Comparison of ENCODE assay signal across 18 cellular contexts in genomic region chr4:181966084-181966483, GRCh38.
DNase-seq lines count a peak whose midpoint lies in the region; ATAC-seq and TF ChIP-seq lines count a peak whose summit lies in the region.
"Had no signal": no experiment of that assay in that cellular context is flagged by ENCODE, and none has a peak within 500 bp of the region (broad histone marks: within the 10 kb centered on the region; RNA-seq: fewer than 3 reads in every experiment).

No MANE protein-coding gene starts in this region.

- TF ChIP-seq CTCF in GM13977 (IDR thresholded peaks at IDR 0.05; ENCODE audit: extremely low read depth, insufficient read depth, missing control alignments) (no peak), MM.1S (IDR thresholded peaks at IDR 0.05; ENCODE audit: low read length) (no peak), mammary epithelial cell (conservative IDR thresholded peaks at IDR 0.05 in 1 of 2, IDR thresholded peaks at IDR 0.05 in 1 of 2; ENCODE audit: extremely low read depth in 1 of 2, insufficient read depth in 1 of 2, low read depth in 1 of 2, low read length in 2 of 2) (no peak), osteoblast (IDR thresholded peaks at IDR 0.05; ENCODE audit: extremely low read depth, low read depth, low read length) (no peak), PC-3 (conservative IDR thresholded peaks at IDR 0.05; ENCODE audit: low read depth, low read length) (no peak)

- dilution Hi-C loops in mammary epithelial cell (cut with HindIII; ENCODE audit: low sequenced_read_pairs): no loop called here

- in situ Hi-C loops in GM13977 (cut with MboI; ENCODE audit: low pct_unique_long_range_greater_than_20kb, low sequenced_read_pairs, unreplicated experiment) (no loop called here), mammary epithelial cell (cut with MboI; ENCODE audit: low sequenced_read_pairs in 2 of 2) (no loop called here)

- ATAC-seq in GM18909 (IDR thresholded peaks at IDR 0.05; ENCODE audit: poor library complexity, unreplicated experiment): no peak
- ATAC-seq in PC-3: no peak
- ATAC-seq: lower lobe of right lung had no signal

- POLR2A ChIA-PET in PC-3 (lab: Charles Lee; ENCODE audit: unreplicated experiment): no interaction called here

- H3K27me3 ChIP-seq in MM.1S (replicated peaks; ENCODE audit: insufficient read depth, low read length) (no peaks in the 10 kb centered on the region), mammary epithelial cell (ENCODE audit: insufficient read depth, low read length) (no peaks in the 10 kb centered on the region), osteoblast (ENCODE audit: insufficient read depth, low read length) (no peaks in the 10 kb centered on the region), PC-3 (ENCODE audit: low read length) (no peaks in the 10 kb centered on the region)

- BruUV-seq in mammary epithelial cell (replicated peaks; lab: Mats Ljungman, UMichigan) (no TSS peak), PC-3 (replicated peaks; lab: Mats Ljungman, UMichigan) (no TSS peak)

- no peak overlapping the region for H3K27ac ChIP-seq in MM.1S (ENCODE audit: low read length)
- H3K27ac ChIP-seq in mammary epithelial cell (ENCODE audit: insufficient read depth, low read depth, low read length): no peak overlapping the region
- H3K27ac ChIP-seq in osteoblast (ENCODE audit: low read depth, low read length): peak overlapping the region; percentile 68
- no peak overlapping the region for H3K27ac ChIP-seq in PC-3 (ENCODE audit: low read length)
- H3K27ac ChIP-seq: lower lobe of right lung had no signal

- intact Hi-C loops in mammary epithelial cell (cut with micrococcal nuclease) (no loop called here), PC-3 (cut with micrococcal nuclease) (no loop called here)

- no peak overlapping the region for H3K9ac ChIP-seq in MM.1S (ENCODE audit: low read length)
- H3K9ac ChIP-seq in mammary epithelial cell (ENCODE audit: insufficient read depth, low read length): no peak overlapping the region
- H3K9ac ChIP-seq in PC-3 (ENCODE audit: low read length): no peak overlapping the region

- H3K79me2 ChIP-seq in MM.1S (ENCODE audit: low read length) (no peaks in the 10 kb centered on the region), mammary epithelial cell (ENCODE audit: insufficient read depth, low read length) (no peaks in the 10 kb centered on the region), osteoblast (ENCODE audit: insufficient read depth, low read length) (no peaks in the 10 kb centered on the region), PC-3 (ENCODE audit: low read length) (no peaks in the 10 kb centered on the region)

- H3F3A ChIP-seq in MM.1S (ENCODE audit: insufficient read depth, low read length) (peaks cover 5% of the 10 kb centered on the region; the same call in 1 of the 2 replicates), PC-3 (ENCODE audit: low read length, unreplicated experiment) (no peaks in the 10 kb centered on the region)

- WGBS in mammary epithelial cell (ENCODE audit: low coverage, missing lambda C conversion rate): 0% methylated on average over 1 of the region's 1 CpG

- CTCF ChIA-PET in mammary epithelial cell (lab: Charles Lee; ENCODE audit: low non-redundant PET) (interaction anchor here (0.6 kb wide), 1 partner anchor 27 kb away, joined by 7 read pairs; no protein-coding TSS in a partner anchor), PC-3 (lab: Charles Lee) (no interaction called here)

- H3K4me1 ChIP-seq in MM.1S (ENCODE audit: low read length): peaks cover 12% of the 10 kb centered on the region
- H3K4me1 ChIP-seq in mammary epithelial cell (ENCODE audit: insufficient read depth, low read length): peaks cover 40% of the 10 kb centered on the region
- peaks cover 39% of the 10 kb centered on the region for H3K4me1 ChIP-seq in osteoblast (ENCODE audit: insufficient read depth, low read length)
- no peaks in the 10 kb centered on the region for H3K4me1 ChIP-seq in PC-3 (ENCODE audit: insufficient read depth, low read length)
- H3K4me1 ChIP-seq: lower lobe of right lung had no signal

- H3K9me3 ChIP-seq in MM.1S (replicated peaks; ENCODE audit: insufficient read depth, low read length): no peaks in the 10 kb centered on the region
- no peaks in the 10 kb centered on the region for H3K9me3 ChIP-seq in mammary epithelial cell (replicated peaks; ENCODE audit: insufficient read depth, low read length)
- no peaks in the 10 kb centered on the region for H3K9me3 ChIP-seq in osteoblast (ENCODE audit: low read depth, low read length)
- no peaks in the 10 kb centered on the region for H3K9me3 ChIP-seq in PC-3 (ENCODE audit: low read length)
- H3K9me3 ChIP-seq: HAP-1, lower lobe of right lung had no signal

- H4K20me1 ChIP-seq in MM.1S (ENCODE audit: insufficient read depth, low read length) (no peaks in the 10 kb centered on the region), mammary epithelial cell (ENCODE audit: insufficient read depth, low read length) (no peaks in the 10 kb centered on the region), osteoblast (ENCODE audit: insufficient read depth, low read length) (no peaks in the 10 kb centered on the region), PC-3 (ENCODE audit: low read length) (no peaks in the 10 kb centered on the region)

- no peaks in the 10 kb centered on the region for H3K36me3 ChIP-seq in MM.1S (replicated peaks; ENCODE audit: insufficient read depth, low read length)
- no peaks in the 10 kb centered on the region for H3K36me3 ChIP-seq in mammary epithelial cell (ENCODE audit: insufficient read depth, low read length)
- H3K36me3 ChIP-seq in osteoblast (ENCODE audit: insufficient read depth, low read length): no peaks in the 10 kb centered on the region
- H3K36me3 ChIP-seq in PC-3 (ENCODE audit: low read depth, low read length): no peaks in the 10 kb centered on the region
- H3K36me3 ChIP-seq: HAP-1, lower lobe of right lung had no signal

- H3K4me2 ChIP-seq in MM.1S (ENCODE audit: low read depth, low read length) (no peak overlapping the region), mammary epithelial cell (ENCODE audit: insufficient read depth, low read depth, low read length) (peak overlapping the region; percentile 27), osteoblast (ENCODE audit: insufficient read depth, low read length) (no peak overlapping the region), PC-3 (ENCODE audit: low read length) (no peak overlapping the region)

- H2AFZ ChIP-seq in MM.1S (ENCODE audit: low read length) (no peak overlapping the region), mammary epithelial cell (ENCODE audit: low read depth, low read length) (no peak overlapping the region), osteoblast (ENCODE audit: low read length) (no peak overlapping the region), PC-3 (ENCODE audit: low read length) (no peak overlapping the region)

- peak; percentile 6 for DNase-seq in GM13977 (ENCODE audit: low spot score)
- peak; percentile 23 for DNase-seq in MM.1S
- DNase-seq in mammary epithelial cell: peak; percentile 78
- peak; percentile 90 for DNase-seq in osteoblast (ENCODE audit: insufficient read length, low spot score, missing footprints)
- no peak for DNase-seq in DMS53 treated with DMSO at 0.1 percent for 48 hours (lab: John Stamatoyannopoulos, UW; ENCODE audit: unreplicated experiment)
- DNase-seq in PC-3: no peak
- no peak for DNase-seq in GDM1 (lab: John Stamatoyannopoulos, UW)
- DNase-seq: activated CD4-positive, alpha-beta T cell treated with anti-CD3 and anti-CD28 coated beads, Interleukin-2, amount 50 U/mL, for 4 hours; amygdala; CD4-positive, CD25-positive, alpha-beta regulatory T cell; cortex of kidney; GF-D8; lower lobe of right lung; NCI-H2171; nephron progenitor cell; SHP77 treated with DMSO at 0.1 percent for 48 hours had no signal

- no peak overlapping the region for H3K4me3 ChIP-seq in MM.1S (ENCODE audit: low read length)
- H3K4me3 ChIP-seq in mammary epithelial cell (replicated peaks in 1 of 3; ENCODE audit: insufficient read depth in 1 of 3, low read depth in 2 of 3, low read length in 3 of 3): no peak overlapping the region
- no peak overlapping the region for H3K4me3 ChIP-seq in osteoblast (ENCODE audit: insufficient read depth, low read length)
- H3K4me3 ChIP-seq in PC-3 (ENCODE audit: low read length): no peak overlapping the region
- H3K4me3 ChIP-seq: HAP-1, lower lobe of right lung had no signal

- no peaks in the 10 kb centered on the region for H3K9me2 ChIP-seq in MM.1S (replicated peaks; ENCODE audit: insufficient read depth, low read length)
- no peaks in the 10 kb centered on the region for H3K9me2 ChIP-seq in PC-3 (replicated peaks; ENCODE audit: low read length)

Comparison
In these comparisons a context has a peak if more than half of its experiments do, and no peak if none do; other contexts are left out.
1. DNase-seq: peak in GM13977 (single experiment), MM.1S (single experiment), mammary epithelial cell (single experiment) and osteoblast (single experiment); none in DMS53 treated with DMSO at 0.1 percent for 48 hours (single experiment), PC-3 (single experiment) and GDM1 (single experiment).